Comparison of ENCODE assay signal across 8 cellular contexts in the genomic region with DNA sequence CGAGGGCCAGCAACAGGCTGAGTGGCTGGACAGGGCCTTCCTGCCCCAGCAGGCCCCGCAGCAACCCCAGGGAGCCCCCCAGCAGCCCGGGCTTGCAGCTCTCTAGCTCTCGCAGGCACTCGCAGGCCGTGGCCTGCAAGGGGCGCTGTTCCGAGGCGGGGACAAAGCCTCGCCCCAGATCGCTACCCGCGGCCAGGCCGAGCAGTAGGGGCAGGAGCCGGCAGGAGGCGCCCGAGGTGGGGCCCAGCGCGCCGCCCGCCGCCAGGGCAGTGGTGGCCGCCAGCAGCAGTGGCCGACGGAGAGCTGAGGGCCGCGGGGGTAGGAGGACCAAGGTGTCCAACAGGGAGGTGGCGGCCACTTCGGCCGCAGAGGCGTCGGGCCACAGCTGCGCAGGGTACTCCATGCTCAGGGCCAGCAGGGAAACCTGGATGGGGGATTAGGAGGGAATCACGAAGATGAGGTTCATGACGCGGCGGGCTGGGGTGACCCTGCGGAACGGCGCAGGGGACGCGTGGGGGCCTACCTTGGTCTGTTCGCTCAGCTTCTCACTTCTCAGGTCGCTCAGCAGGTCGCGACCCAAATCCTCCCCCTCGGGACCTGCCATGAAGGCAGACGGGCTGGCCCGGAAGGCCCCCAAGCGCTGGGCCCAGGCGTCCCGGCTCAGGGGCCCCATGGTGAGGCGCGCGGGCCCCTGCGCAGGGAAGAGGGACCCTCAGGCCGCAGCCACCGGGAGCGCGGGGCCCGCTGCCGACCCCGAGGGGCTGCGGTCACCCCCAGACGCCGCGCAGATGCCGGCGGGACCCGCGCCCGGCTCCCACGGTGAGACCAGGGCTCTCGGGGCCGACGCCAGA.
DNase-seq lines count a peak whose midpoint lies in the region; ATAC-seq lines count a peak whose summit lies in the region.

No MANE protein-coding gene starts in this region.

- no peaks in the 10 kb centered on the region for H3K9me3 Mint-ChIP-seq in memory B cell

- peaks cover 2% of the 10 kb centered on the region; the same call in 1 of the 2 replicates for H3K27me3 ChIP-seq in ACC112 (ENCODE audit: insufficient read depth, low read length)
- no peaks in the 10 kb centered on the region for H3K27me3 ChIP-seq in effector memory CD4-positive, alpha-beta T cell (replicated peaks; ENCODE audit: control insufficient read depth, insufficient read depth, low read length, poor library complexity, severe bottlenecking)

- H3K9me3 ChIP-seq in effector memory CD4-positive, alpha-beta T cell (ENCODE audit: control insufficient read depth, low read length), result no peaks in the 10 kb centered on the region

- peaks cover 15% of the 10 kb centered on the region for H3K4me1 ChIP-seq in ACC112 (ENCODE audit: control insufficient read depth, insufficient read depth, low read length, unreplicated experiment)
- H3K4me1 ChIP-seq in effector memory CD4-positive, alpha-beta T cell (ENCODE audit: control insufficient read depth, insufficient read depth, low read length, poor library complexity, severe bottlenecking), result peaks cover 21% of the 10 kb centered on the region

- H3K27ac ChIP-seq in ACC112 (ENCODE audit: low read depth, low read length), result peak overlapping the region; percentile 37; the same call in 1 of the 2 replicates
- H3K27ac ChIP-seq in effector memory CD4-positive, alpha-beta T cell (ENCODE audit: insufficient read depth, low read length, poor library complexity, severe bottlenecking), result peak overlapping the region; percentile 61

- ATAC-seq in GM18511 (IDR thresholded peaks at IDR 0.05; ENCODE audit: unreplicated experiment) (peak; percentile 70), HG03108 (IDR thresholded peaks at IDR 0.05; ENCODE audit: unreplicated experiment) (peak; percentile 40), memory B cell (ENCODE audit: low read depth) (peak; percentile 68)

- H3K36me3 ChIP-seq in ACC112 (ENCODE audit: insufficient read depth, low read length), result peaks cover 7% of the 10 kb centered on the region; the same call in 1 of the 2 replicates
- H3K36me3 ChIP-seq in effector memory CD4-positive, alpha-beta T cell (ENCODE audit: control insufficient read depth, insufficient read depth, low read length), result peaks cover 17% of the 10 kb centered on the region

- peak overlapping the region; percentile 95 for H2AFZ ChIP-seq in ACC112 (ENCODE audit: low read length, unreplicated experiment)

- peak overlapping the region; percentile 83 for H3K4me3 ChIP-seq in ACC112 (ENCODE audit: low read depth, low read length)
- H3K4me3 ChIP-seq in effector memory CD4-positive, alpha-beta T cell (ENCODE audit: insufficient read depth, low read depth, low read length, poor library complexity, severe bottlenecking), result peak overlapping the region; percentile 81

- H3K27me3 Mint-ChIP-seq in memory B cell, result no peaks in the 10 kb centered on the region

- peak overlapping the region; percentile 95 for H3K4me3 Mint-ChIP-seq in memory B cell

- H3K36me3 Mint-ChIP-seq in memory B cell, result peaks cover 3% of the 10 kb centered on the region

- DNase-seq in NCI-H748 (lab: John Stamatoyannopoulos, UW; ENCODE audit: unreplicated experiment), result peak; percentile 86
- DNase-seq in activated CD8-positive, alpha-beta memory T cell treated with anti-CD3 and anti-CD28 coated beads for 24 hours, result peak; percentile 93
- DNase-seq in effector memory CD4-positive, alpha-beta T cell, result peak; percentile 52 to 59 (median 56)
- peak; percentile 82 to 91 for DNase-seq in memory B cell (ENCODE audit: low spot score in 2 of 2)
- peak; percentile 51 for DNase-seq in stimulated activated CD8-positive, alpha-beta memory T cell treated with anti-CD3 and anti-CD28 coated beads, Interleukin-12 subunit alpha, Interleukin-12 subunit beta, amount 100 ng/mL, for 1 hour (ENCODE audit: low read depth)

- H3K4me1 Mint-ChIP-seq in memory B cell, result peaks cover 4% of the 10 kb centered on the region

- peaks cover 28% of the 10 kb centered on the region for H3K79me2 ChIP-seq in ACC112 (ENCODE audit: control insufficient read depth, insufficient read depth, low read length, unreplicated experiment)

- H3K27ac Mint-ChIP-seq in memory B cell, result peak overlapping the region; percentile 90

Comparison
In these comparisons a context has a peak if more than half of its experiments do, and no peak if none do; other contexts are left out.
1. Peak in every context shown above with its lines: DNase-seq, ATAC-seq, H3K4me3 ChIP-seq and H3K27ac ChIP-seq.